Comparison of ENCODE assay signal across 8 cellular contexts in the genomic region with DNA sequence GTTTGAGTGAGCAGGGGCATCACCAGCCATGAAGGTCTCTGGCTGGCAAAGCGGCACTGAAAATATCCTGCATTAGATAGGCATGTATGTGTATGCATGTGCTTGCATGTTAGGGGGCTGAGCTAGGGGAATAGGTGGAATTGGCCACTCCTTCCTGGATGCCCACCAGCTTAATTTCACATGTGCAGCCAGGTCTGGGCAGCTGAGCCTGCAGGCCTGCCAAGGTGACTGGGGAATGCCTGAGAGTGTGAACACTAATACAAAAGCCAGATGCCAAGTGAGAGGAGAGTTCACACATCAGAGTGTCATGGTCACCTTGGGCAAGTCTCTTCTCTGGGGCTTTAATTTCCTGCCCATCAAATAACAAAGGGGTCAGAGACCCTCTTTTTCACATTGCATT.
"Had no signal": no experiment of that assay in that cellular context is flagged by ENCODE, and none has a peak within 500 bp of the region (broad histone marks: within the 10 kb centered on the region; RNA-seq: fewer than 3 reads in every experiment).

No MANE protein-coding gene starts in this region.

- H2AFZ ChIP-seq: GM23338 had no signal

- H3K27ac ChIP-seq: HL-60 had no signal

- ATAC-seq: GM23338, HCT116, HepG2, K562 had no signal

- H3K4me3 ChIP-seq: GM23338, HAP-1, K562 had no signal

- H3K4me1 ChIP-seq: HAP-1 had no signal

- DNase-seq: HFFc6, KG1 had no signal

- FAIRE-seq: HepG2, K562 had no signal

- H3K4me2 ChIP-seq: GM23338 had no signal

- H3K36me3 ChIP-seq: HAP-1 had no signal
